ENCODE assay signal across 8 cellular contexts in genomic region chr2:121080013-121080772, GRCh38.
DNase-seq lines count a peak whose midpoint lies in the region; ATAC-seq and TF ChIP-seq lines count a peak whose summit lies in the region.

No MANE protein-coding gene starts in this region.

- in situ Hi-C loops in astrocyte of the spinal cord (cut with HindIII; ENCODE audit: low sequenced_read_pairs): no loop called here

- H3K4me3 ChIP-seq in Jurkat, Clone E6-1 (ENCODE audit: low read length): no peak overlapping the region
- H3K4me3 ChIP-seq in SJCRH30: no peak overlapping the region
- H3K4me3 ChIP-seq in astrocyte of the spinal cord (ENCODE audit: low read depth, low read length): no peak overlapping the region

- no peak overlapping the region for H3K27ac ChIP-seq in SJCRH30

- peak; percentile 65 for DNase-seq in EH (ENCODE audit: low read depth)
- peak; percentile 16 for DNase-seq in Jurkat, Clone E6-1 (ENCODE audit: low read depth, low spot score)
- DNase-seq in SJCRH30: peak; percentile 58 to 91
- DNase-seq in astrocyte of the spinal cord (ENCODE audit: low read depth, low spot score): peak; percentile 47
- peak; percentile 86 for DNase-seq in inferior parietal cortex (ENCODE audit: extremely low spot score)
- peak; percentile 15 for DNase-seq in stimulated activated CD4-positive, alpha-beta T cell treated with anti-CD3 and anti-CD28 coated beads, Interleukin-1b, Interleukin-23, amount 100 ng/mL, for 48 hours

- H3K4me1 ChIP-seq in SJCRH30: peaks cover 4% of the 10 kb centered on the region; the same call in 1 of the 2 replicates

- no peaks in the 10 kb centered on the region; the same call in 1 of the 2 replicates for H3K27me3 ChIP-seq in SJCRH30

- no peaks in the 10 kb centered on the region for H3K36me3 ChIP-seq in SJCRH30

- H3K9me3 ChIP-seq in SJCRH30 (replicated peaks): no peaks in the 10 kb centered on the region

- ATAC-seq in HG03045 (IDR thresholded peaks at IDR 0.05; ENCODE audit: unreplicated experiment) (no peak), HG03135 (IDR thresholded peaks at IDR 0.05; ENCODE audit: unreplicated experiment) (no peak)

- peak; percentile 79 for TF ChIP-seq CTCF in astrocyte of the spinal cord (IDR thresholded peaks at IDR 0.05; ENCODE audit: low read depth, low read length)

Comparison
In these comparisons a context has a peak if more than half of its experiments do, and no peak if none do; other contexts are left out.
1. DNase-seq: peak in every context shown above with its lines; median percentile 86 in inferior parietal cortex; 74 in SJCRH30; 65 in EH; 47 in astrocyte of the spinal cord; 16 in Jurkat, Clone E6-1; 15 in stimulated activated CD4-positive, alpha-beta T cell treated with anti-CD3 and anti-CD28 coated beads, Interleukin-1b, Interleukin-23, amount 100 ng/mL, for 48 hours.